ENCODE assay signal across 10 cellular contexts in the genomic region with DNA sequence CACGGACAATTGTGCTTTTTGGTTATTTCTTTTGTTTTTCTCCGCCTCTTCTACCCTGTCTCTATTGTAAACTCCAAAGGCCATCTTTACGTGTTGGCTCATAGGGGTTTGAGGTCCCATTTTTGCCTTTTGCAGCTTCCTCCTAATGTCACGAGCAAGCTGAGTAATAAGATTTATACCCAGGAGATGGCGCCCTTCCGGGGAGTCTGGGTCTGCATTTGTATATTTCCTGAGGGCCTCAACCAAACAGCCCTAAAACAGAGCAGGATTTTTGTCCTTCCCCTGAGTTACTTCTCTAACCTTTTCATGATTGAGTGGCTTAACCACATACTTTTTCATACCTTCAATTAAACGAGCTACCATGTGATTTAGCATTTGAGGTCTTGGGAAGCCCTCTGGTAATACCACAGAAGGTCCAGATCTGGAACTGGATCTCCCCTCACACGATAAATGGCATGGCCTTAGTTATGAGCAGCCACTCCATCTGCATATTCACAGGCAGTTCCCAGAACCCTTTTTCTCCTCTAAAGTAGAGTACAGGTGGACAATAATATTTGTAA. TPM values are rescaled to one million over a fixed set of nuclear protein-coding genes. Genes with fewer than 3 reads are reported as not detected.
DNase-seq lines count a peak whose midpoint lies in the region; ATAC-seq, FAIRE-seq and TF ChIP-seq lines count a peak whose summit lies in the region.
"Had no signal": no experiment of that assay in that cellular context is flagged by ENCODE, and none has a peak within 500 bp of the region (broad histone marks: within the 10 kb centered on the region; RNA-seq: fewer than 3 reads in every experiment).

No MANE protein-coding gene starts in this region.

- H3K9me3 ChIP-seq in kidney (ENCODE audit: control insufficient read depth in 1 of 2, low read length in 2 of 2) (no peaks in the 10 kb centered on the region), Peyer's patch (no peaks in the 10 kb centered on the region), body of pancreas (no peaks in the 10 kb centered on the region)

- H3K27me3 ChIP-seq in Peyer's patch (no peaks in the 10 kb centered on the region), body of pancreas (no peaks in the 10 kb centered on the region)

- no peak overlapping the region for H3K9ac ChIP-seq in kidney (ENCODE audit: low read length in 2 of 2)

- no peak overlapping the region for H3K27ac ChIP-seq in kidney (ENCODE audit: low read depth in 2 of 2, low read length in 2 of 2)
- H3K27ac ChIP-seq in Peyer's patch = no peak overlapping the region
- H3K27ac ChIP-seq in body of pancreas = no peak overlapping the region

- no peak overlapping the region for H3K27ac Mint-ChIP-seq in activated T-cell treated with anti-CD3 and anti-CD28 coated beads, Interleukin-2, amount 50 U/mL, for 72 hours

- TF ChIP-seq CTCF in kidney (IDR thresholded peaks at IDR 0.05; ENCODE audit: borderline replicate concordance, extremely low read depth, insufficient read depth) (peak; percentile 15), Peyer's patch (IDR thresholded peaks at IDR 0.05) (no peak), body of pancreas (IDR thresholded peaks at IDR 0.05) (no peak)

- H3K4me3 ChIP-seq in kidney (ENCODE audit: low read length in 2 of 2) (no peak overlapping the region), Peyer's patch (no peak overlapping the region), body of pancreas (no peak overlapping the region)

- WGBS in body of pancreas, 2 donors = 67 to 73% methylated on average over 8 of the region's 8 CpGs

- H3K4me1 Mint-ChIP-seq in activated T-cell treated with anti-CD3 and anti-CD28 coated beads, Interleukin-2, amount 50 U/mL, for 72 hours (ENCODE audit: low read depth) = peaks cover 9% of the 10 kb centered on the region

- no peak for FAIRE-seq in kidney (lab: Jason Lieb, UNC)

- no peaks in the 10 kb centered on the region for H3K36me3 Mint-ChIP-seq in activated T-cell treated with anti-CD3 and anti-CD28 coated beads, Interleukin-2, amount 50 U/mL, for 72 hours (ENCODE audit: insufficient read depth in 2 of 2)

- ATAC-seq in HG03103 (IDR thresholded peaks at IDR 0.05; ENCODE audit: low read depth, unreplicated experiment) (peak; percentile 54), body of pancreas (no peak)
- peak; percentile 61 to 65 for ATAC-seq in activated T-cell treated with anti-CD3 and anti-CD28 coated beads, Interleukin-2, amount 50 U/mL, for 72 hours (replicated peaks in 1 of 2)

- intact Hi-C loops in kidney (cut with DNase I) = no loop called here
- intact Hi-C loops in body of pancreas (cut with DNase I) = no loop called here

- H3K9me3 Mint-ChIP-seq in activated T-cell treated with anti-CD3 and anti-CD28 coated beads, Interleukin-2, amount 50 U/mL, for 72 hours = no peaks in the 10 kb centered on the region

- TF ChIP-seq POLR2A in Peyer's patch (IDR thresholded peaks at IDR 0.05) = no peak
- TF ChIP-seq POLR2A in body of pancreas (IDR thresholded peaks at IDR 0.05) = no peak

- H3K27me3 Mint-ChIP-seq in activated T-cell treated with anti-CD3 and anti-CD28 coated beads, Interleukin-2, amount 50 U/mL, for 72 hours (ENCODE audit: low read depth) = peaks cover 3% of the 10 kb centered on the region

- H3K4me3 Mint-ChIP-seq in activated T-cell treated with anti-CD3 and anti-CD28 coated beads, Interleukin-2, amount 50 U/mL, for 72 hours = no peak overlapping the region

- H3K4me1 ChIP-seq in kidney (ENCODE audit: control insufficient read depth in 1 of 2, insufficient read depth in 1 of 2, low read depth in 1 of 2, low read length in 2 of 2) = no peaks in the 10 kb centered on the region
- H3K4me1 ChIP-seq in Peyer's patch = no peaks in the 10 kb centered on the region
- H3K4me1 ChIP-seq in body of pancreas = no peaks in the 10 kb centered on the region

- DNase-seq in Daoy (ENCODE audit: low read depth) (peak; percentile 18), kidney (no peak), Peyer's patch (no peak), body of pancreas (no peak), T-helper 9 cell (no peak), 8988T (no peak)
- peak; percentile 43 to 54 for DNase-seq in activated T-cell treated with anti-CD3 and anti-CD28 coated beads, Interleukin-2, amount 50 U/mL, for 72 hours
- DNase-seq: activated CD8-positive, alpha-beta memory T cell treated with anti-CD3 and anti-CD28 coated beads, Interleukin-2, amount 50 U/mL, for 4 hours had no signal

- H3K36me3 ChIP-seq in kidney (ENCODE audit: control insufficient read depth in 1 of 2, insufficient read depth in 2 of 2, low read length in 2 of 2) (no peaks in the 10 kb centered on the region), Peyer's patch (no peaks in the 10 kb centered on the region), body of pancreas (replicated peaks in 1 of 2; ENCODE audit: insufficient read depth in 1 of 2, low read depth in 2 of 2) (no peaks in the 10 kb centered on the region)

RNA-seq across cellular contexts. Expression of a gene that starts 11.2 kb away (rescaled TPM):
- 2.5 TPM in 1 of 2 replicates, not detected in the other for total RNA-seq in Daoy (2014; rRNA removed; shearing (Covaris generic))
- not detected for total RNA-seq in activated T-cell treated with anti-CD3 and anti-CD28 coated beads, Interleukin-2, amount 50 U/mL, for 72 hours
- total RNA-seq in kidney (1.9 TPM), Peyer's patch (not detected), body of pancreas (1 to 10 TPM in 1 of 2 donors, not detected in 1; 2.1 TPM)
- 2.6 TPM for polyA plus RNA-seq in kidney (ENCODE audit: insufficient read depth, low read depth, low replicate concordance)
- total RNA-seq: skeletal muscle tissue had no signal

RNA-seq across cellular contexts. Expression of a gene that starts 49.6 kb away (rescaled TPM):
- total RNA-seq in Daoy (2014; rRNA removed; shearing (Covaris generic)) = 33.9 and 41.8 TPM in 2 replicates
- 10 to 100 TPM; 70.9 to 75.0 TPM for total RNA-seq in activated T-cell treated with anti-CD3 and anti-CD28 coated beads, Interleukin-2, amount 50 U/mL, for 72 hours
- total RNA-seq in kidney = 61.4 TPM
- polyA plus RNA-seq in kidney (ENCODE audit: insufficient read depth, low read depth, low replicate concordance) = 7.7 TPM
- total RNA-seq in Peyer's patch = 100 to 1,000 TPM in 1 of 4 donors, 10 to 100 TPM in 3; 43.8 to 115 (median 65.2) TPM
- total RNA-seq in body of pancreas = 10 to 100 TPM; 35.8 to 41.9 TPM

Comparison
In these comparisons a context has a peak if more than half of its experiments do, and no peak if none do; other contexts are left out.
1. DNase-seq: peak in Daoy (single experiment) and activated T-cell treated with anti-CD3 and anti-CD28 coated beads, Interleukin-2, amount 50 U/mL, for 72 hours (2 of 2); none in kidney (single experiment), Peyer's patch (0 of 3), body of pancreas (0 of 4), T-helper 9 cell (single experiment) and 8988T (single experiment).